8 cellular contexts compared by ENCODE assay signal in genomic region chr10:132571565-132572544, GRCh38. TPM values are rescaled to one million over a fixed set of nuclear protein-coding genes. Genes with fewer than 3 reads are reported as not detected.
DNase-seq lines count a peak whose midpoint lies in the region; ATAC-seq, FAIRE-seq and TF ChIP-seq lines count a peak whose summit lies in the region.

No MANE protein-coding gene starts in this region.

- peak overlapping the region; percentile 41 for H3K27ac Mint-ChIP-seq in CD8-positive, alpha-beta T cell
- H3K27ac Mint-ChIP-seq in activated naive CD4-positive, alpha-beta T cell treated with anti-CD3 and anti-CD28 coated beads, Interleukin-2, amount 10 ng/mL, durations not matched to agents 7 days and 5 days = no peak overlapping the region

- H3K4me1 Mint-ChIP-seq in CD8-positive, alpha-beta T cell (ENCODE audit: low read depth) = peaks cover 24% of the 10 kb centered on the region
- peaks cover 19% of the 10 kb centered on the region for H3K4me1 Mint-ChIP-seq in activated naive CD4-positive, alpha-beta T cell treated with anti-CD3 and anti-CD28 coated beads, Interleukin-2, amount 10 ng/mL, durations not matched to agents 7 days and 5 days

- no peak for TF ChIP-seq CTCF in CD8-positive, alpha-beta T cell (IDR thresholded peaks at IDR 0.05)
- TF ChIP-seq CTCF in right atrium auricular region (IDR thresholded peaks at IDR 0.05) = no peak

- no peak overlapping the region for H3K4me3 ChIP-seq in CD8-positive, alpha-beta T cell (ENCODE audit: low read depth, low read length)
- H3K4me3 ChIP-seq in right atrium auricular region = no peak overlapping the region

- CTCF ChIA-PET in CD8-positive, alpha-beta T cell (lab: Charles Lee) = interaction anchor here (0.6 to 1.3 kb wide), 2 partner anchors 35 to 878 kb away, joined by 3 read pairs; no protein-coding TSS in a partner anchor
- CTCF ChIA-PET in activated naive CD4-positive, alpha-beta T cell treated with anti-CD3 and anti-CD28 coated beads, Interleukin-2, amount 10 ng/mL, durations not matched to agents 7 days and 5 days (lab: Charles Lee) = interaction anchor here (1.0 to 1.5 kb wide), 3 partner anchors 10 to 33 kb away, joined by 3 to 6 read pairs (median 4); no protein-coding TSS in a partner anchor

- POLR2A ChIA-PET in CD8-positive, alpha-beta T cell (lab: Charles Lee) = interaction anchor here (0.5 to 1.7 kb wide), 3 partner anchors 9 to 35 kb away, joined by 3 to 4 read pairs (median 3); no protein-coding TSS in a partner anchor

- peak overlapping the region; percentile 35 for H3K4me3 Mint-ChIP-seq in CD8-positive, alpha-beta T cell
- H3K4me3 Mint-ChIP-seq in activated naive CD4-positive, alpha-beta T cell treated with anti-CD3 and anti-CD28 coated beads, Interleukin-2, amount 10 ng/mL, durations not matched to agents 7 days and 5 days = no peak overlapping the region

- intact Hi-C loops in CD8-positive, alpha-beta T cell (cut with DNase I, micrococcal nuclease) = loop anchor here in 1 of 2 experiments (5.0 kb wide), 1 partner anchor 35 kb away; the partner anchor contains the start of gene INPP5A

- no peaks in the 10 kb centered on the region for H3K9me3 ChIP-seq in CD8-positive, alpha-beta T cell (ENCODE audit: low read length)
- H3K9me3 ChIP-seq in right atrium auricular region = no peaks in the 10 kb centered on the region

- DNase-seq in CD8-positive, alpha-beta T cell = peak in 6 of 7 experiments; percentile 37 to 69 (median 56)
- DNase-seq in RCC 7860 (ENCODE audit: low spot score) (peak; percentile 90), right atrium auricular region (ENCODE audit: low spot score) (no peak), pons (ENCODE audit: low spot score) (no peak)
- peak; percentile 74 for DNase-seq in activated naive CD4-positive, alpha-beta T cell treated with anti-CD3 and anti-CD28 coated beads, Interleukin-2, amount 10 ng/mL, durations not matched to agents 7 days and 5 days
- peak; percentile 78 for DNase-seq in stimulated activated CD4-positive, alpha-beta T cell treated with anti-CD3 and anti-CD28 coated beads, Interleukin-1b, Interleukin-23, amount 100 ng/mL, for 48 hours

- H3K27ac ChIP-seq in CD8-positive, alpha-beta T cell (ENCODE audit: low read depth, low read length) = no peak overlapping the region
- peak overlapping the region; percentile 44 to 63 for H3K27ac ChIP-seq in right atrium auricular region

- peak; percentile 90 for FAIRE-seq in RCC 7860 (lab: Jason Lieb, UNC)

- no peaks in the 10 kb centered on the region for H3K36me3 Mint-ChIP-seq in CD8-positive, alpha-beta T cell
- H3K36me3 Mint-ChIP-seq in activated naive CD4-positive, alpha-beta T cell treated with anti-CD3 and anti-CD28 coated beads, Interleukin-2, amount 10 ng/mL, durations not matched to agents 7 days and 5 days = no peaks in the 10 kb centered on the region

- H3K36me3 ChIP-seq in CD8-positive, alpha-beta T cell (ENCODE audit: insufficient read depth, low read length) = no peaks in the 10 kb centered on the region
- H3K36me3 ChIP-seq in right atrium auricular region = no peaks in the 10 kb centered on the region

- peak; percentile 70 for ATAC-seq in CD8-positive, alpha-beta T cell
- peak; percentile 65 for ATAC-seq in GM19043 (IDR thresholded peaks at IDR 0.05; ENCODE audit: low read depth, unreplicated experiment)
- ATAC-seq in HG03139 (IDR thresholded peaks at IDR 0.05; ENCODE audit: unreplicated experiment) = peak; percentile 62

- H3K9me3 Mint-ChIP-seq in CD8-positive, alpha-beta T cell = no peaks in the 10 kb centered on the region
- H3K9me3 Mint-ChIP-seq in activated naive CD4-positive, alpha-beta T cell treated with anti-CD3 and anti-CD28 coated beads, Interleukin-2, amount 10 ng/mL, durations not matched to agents 7 days and 5 days = no peaks in the 10 kb centered on the region

- H3K27me3 Mint-ChIP-seq in CD8-positive, alpha-beta T cell (ENCODE audit: low read depth) = no peaks in the 10 kb centered on the region
- H3K27me3 Mint-ChIP-seq in activated naive CD4-positive, alpha-beta T cell treated with anti-CD3 and anti-CD28 coated beads, Interleukin-2, amount 10 ng/mL, durations not matched to agents 7 days and 5 days = peaks cover 2% of the 10 kb centered on the region

- H3K4me1 ChIP-seq in CD8-positive, alpha-beta T cell (ENCODE audit: insufficient read depth, low read length) = peaks cover 36% of the 10 kb centered on the region
- H3K4me1 ChIP-seq in right atrium auricular region = peaks cover 0 to 50% of the 10 kb centered on the region in 2 donors

- H3K27me3 ChIP-seq in CD8-positive, alpha-beta T cell (ENCODE audit: insufficient read depth, low read length) = no peaks in the 10 kb centered on the region
- no peaks in the 10 kb centered on the region for H3K27me3 ChIP-seq in right atrium auricular region

RNA-seq across cellular contexts. Expression of gene INPP5A, which starts 34.3 kb away (rescaled TPM):
- 10 to 100 TPM; 16.9 to 19.4 TPM for total RNA-seq in CD8-positive, alpha-beta T cell
- 100 to 1,000 TPM; 116 to 143 TPM for total RNA-seq in right atrium auricular region

Comparison
In these comparisons a context has a peak if more than half of its experiments do, and no peak if none do; other contexts are left out.
1. DNase-seq: peak in CD8-positive, alpha-beta T cell (6 of 7), RCC 7860 (single experiment), activated naive CD4-positive, alpha-beta T cell treated with anti-CD3 and anti-CD28 coated beads, Interleukin-2, amount 10 ng/mL, durations not matched to agents 7 days and 5 days (single experiment) and stimulated activated CD4-positive, alpha-beta T cell treated with anti-CD3 and anti-CD28 coated beads, Interleukin-1b, Interleukin-23, amount 100 ng/mL, for 48 hours (single experiment); none in right atrium auricular region (single experiment) and pons (single experiment).
2. RNA of gene INPP5A, which starts 34.3 kb away (total RNA-seq): 116 to 143 TPM in right atrium auricular region; 16.9 to 19.4 TPM in CD8-positive, alpha-beta T cell; every median in the first group is over 4 times any median in the second.
3. Peak in every context shown above with its lines, with median percentiles within 50 percentile points of each other: ATAC-seq.